In the genomic region with DNA sequence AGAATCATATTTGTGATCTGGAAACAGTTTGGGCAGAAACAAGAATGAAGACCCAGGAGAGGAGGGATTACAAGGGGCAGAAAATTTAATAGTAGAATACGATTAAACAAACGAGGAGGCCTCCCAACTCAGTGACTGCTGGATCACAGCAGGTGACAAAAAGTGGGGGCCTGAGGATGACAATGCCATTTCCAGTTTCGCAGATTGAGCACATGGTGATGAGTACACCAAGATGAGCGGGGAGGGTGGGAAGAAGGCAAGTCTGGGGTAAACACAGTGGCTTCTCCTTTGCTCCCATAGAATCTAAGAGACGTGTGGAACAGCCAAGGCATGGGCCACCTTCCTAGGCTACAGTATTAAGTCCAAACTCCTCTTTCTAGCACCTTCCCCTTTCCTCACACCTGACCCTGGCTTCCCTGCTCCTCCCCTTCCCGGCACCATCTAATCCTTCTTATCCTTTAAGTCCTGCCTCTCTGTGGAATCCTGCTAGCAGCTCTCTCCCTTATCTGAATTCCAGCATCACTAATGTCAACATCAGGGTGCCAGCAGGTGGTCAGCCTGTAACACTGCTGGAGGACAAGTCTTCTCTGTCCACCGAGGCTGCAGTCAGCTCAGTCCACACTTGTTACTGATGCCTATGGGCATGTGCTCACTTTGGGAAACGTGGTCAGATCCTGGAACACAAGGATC, we compare ENCODE assay signal across 1 cellular context.
TF ChIP-seq lines count a peak whose summit lies in the region.

No MANE protein-coding gene starts in this region.

TF ChIP-seq in HepG2, 621 proteins besides CTCF, POLR2A, EP300 and RAD21 (continued from another document and continues in another):
- TF ChIP-seq, protein P1, sequence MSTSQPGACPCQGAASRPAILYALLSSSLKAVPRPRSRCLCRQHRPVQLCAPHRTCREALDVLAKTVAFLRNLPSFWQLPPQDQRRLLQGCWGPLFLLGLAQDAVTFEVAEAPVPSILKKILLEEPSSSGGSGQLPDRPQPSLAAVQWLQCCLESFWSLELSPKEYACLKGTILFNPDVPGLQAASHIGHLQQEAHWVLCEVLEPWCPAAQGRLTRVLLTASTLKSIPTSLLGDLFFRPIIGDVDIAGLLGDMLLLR (CRISPR knock-in tag; IDR thresholded peaks at IDR 0.05), result 0 out of 2 replicates have a peak, but pooled peaks have one; percentile 52
- TF ChIP-seq ZBTB4 (CRISPR knock-in tag; IDR thresholded peaks at IDR 0.05; ENCODE audit: borderline replicate concordance), result no peak
- no peak; the same call in 1 of the 2 replicates for TF ChIP-seq FOXP1 (IDR thresholded peaks at IDR 0.05)
- TF ChIP-seq FOXP1 (CRISPR knock-in tag; IDR thresholded peaks at IDR 0.05), result peak; percentile 78
- TF ChIP-seq THRA (CRISPR knock-in tag; IDR thresholded peaks at IDR 0.05; ENCODE audit: borderline replicate concordance), result peak; percentile 86; the same call in 1 of the 2 replicates
- TF ChIP-seq KMT2A (CRISPR knock-in tag; IDR thresholded peaks at IDR 0.05), result peak; percentile 75; the same call in 1 of the 2 replicates
- TF ChIP-seq, protein P2, sequence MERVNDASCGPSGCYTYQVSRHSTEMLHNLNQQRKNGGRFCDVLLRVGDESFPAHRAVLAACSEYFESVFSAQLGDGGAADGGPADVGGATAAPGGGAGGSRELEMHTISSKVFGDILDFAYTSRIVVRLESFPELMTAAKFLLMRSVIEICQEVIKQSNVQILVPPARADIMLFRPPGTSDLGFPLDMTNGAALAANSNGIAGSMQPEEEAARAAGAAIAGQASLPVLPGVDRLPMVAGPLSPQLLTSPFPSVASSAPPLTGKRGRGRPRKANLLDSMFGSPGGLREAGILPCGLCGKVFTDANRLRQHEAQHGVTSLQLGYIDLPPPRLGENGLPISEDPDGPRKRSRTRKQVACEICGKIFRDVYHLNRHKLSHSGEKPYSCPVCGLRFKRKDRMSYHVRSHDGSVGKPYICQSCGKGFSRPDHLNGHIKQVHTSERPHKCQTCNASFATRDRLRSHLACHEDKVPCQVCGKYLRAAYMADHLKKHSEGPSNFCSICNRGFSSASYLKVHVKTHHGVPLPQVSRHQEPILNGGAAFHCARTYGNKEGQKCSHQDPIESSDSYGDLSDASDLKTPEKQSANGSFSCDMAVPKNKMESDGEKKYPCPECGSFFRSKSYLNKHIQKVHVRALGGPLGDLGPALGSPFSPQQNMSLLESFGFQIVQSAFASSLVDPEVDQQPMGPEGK (CRISPR knock-in tag; IDR thresholded peaks at IDR 0.05), result peak; percentile 72
- peak; percentile 90; the same call in 1 of the 2 replicates for TF ChIP-seq KDM1A (CRISPR knock-in tag; IDR thresholded peaks at IDR 0.05)
- TF ChIP-seq TBX3 (IDR thresholded peaks at IDR 0.05; ENCODE audit: borderline replicate concordance), result peak; percentile 93
- TF ChIP-seq ZNF788 (CRISPR knock-in tag; IDR thresholded peaks at IDR 0.05; ENCODE audit: borderline replicate concordance), result peak; percentile 85
- TF ChIP-seq ZNF543 (CRISPR knock-in tag; IDR thresholded peaks at IDR 0.05), result no peak
- TF ChIP-seq NAIF1 (CRISPR knock-in tag; IDR thresholded peaks at IDR 0.05; ENCODE audit: borderline replicate concordance), result 0 out of 2 replicates have a peak, but pooled peaks have one; percentile 59
- TF ChIP-seq FOXK1 (CRISPR knock-in tag; IDR thresholded peaks at IDR 0.05; ENCODE audit: borderline replicate concordance, low read depth), result peak; percentile 69; the same call in 1 of the 2 replicates
- TF ChIP-seq SNAPC5 (CRISPR knock-in tag; IDR thresholded peaks at IDR 0.05; ENCODE audit: borderline replicate concordance), result 0 out of 2 replicates have a peak, but pooled peaks have one; percentile 65
- TF ChIP-seq, protein P3, sequence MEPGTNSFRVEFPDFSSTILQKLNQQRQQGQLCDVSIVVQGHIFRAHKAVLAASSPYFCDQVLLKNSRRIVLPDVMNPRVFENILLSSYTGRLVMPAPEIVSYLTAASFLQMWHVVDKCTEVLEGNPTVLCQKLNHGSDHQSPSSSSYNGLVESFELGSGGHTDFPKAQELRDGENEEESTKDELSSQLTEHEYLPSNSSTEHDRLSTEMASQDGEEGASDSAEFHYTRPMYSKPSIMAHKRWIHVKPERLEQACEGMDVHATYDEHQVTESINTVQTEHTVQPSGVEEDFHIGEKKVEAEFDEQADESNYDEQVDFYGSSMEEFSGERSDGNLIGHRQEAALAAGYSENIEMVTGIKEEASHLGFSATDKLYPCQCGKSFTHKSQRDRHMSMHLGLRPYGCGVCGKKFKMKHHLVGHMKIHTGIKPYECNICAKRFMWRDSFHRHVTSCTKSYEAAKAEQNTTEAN (CRISPR knock-in tag; conservative IDR thresholded peaks at IDR 0.05), result peak; percentile 65; the same call in 1 of the 2 replicates
- peak; percentile 79 for TF ChIP-seq BCL6 (CRISPR knock-in tag; IDR thresholded peaks at IDR 0.05)
- TF ChIP-seq ZNF407 (CRISPR knock-in tag; IDR thresholded peaks at IDR 0.05; ENCODE audit: not compliant biosample characterization), result no peak
- peak; percentile 24; the same call in 1 of the 2 replicates for TF ChIP-seq CCDC6 (CRISPR knock-in tag; IDR thresholded peaks at IDR 0.05)
- no peak for TF ChIP-seq E2F5 (CRISPR knock-in tag; conservative IDR thresholded peaks at IDR 0.05)
- TF ChIP-seq RFX5 (IDR thresholded peaks at IDR 0.05; ENCODE audit: low read depth, low read length), result no peak
- TF ChIP-seq MXD1 (CRISPR knock-in tag; IDR thresholded peaks at IDR 0.05), result no peak
- TF ChIP-seq GATAD1 (CRISPR knock-in tag; IDR thresholded peaks at IDR 0.05), result 0 out of 2 replicates have a peak, but pooled peaks have one; percentile 24
- TF ChIP-seq ZNF24 (IDR thresholded peaks at IDR 0.05), result no peak
- TF ChIP-seq, protein P4, sequence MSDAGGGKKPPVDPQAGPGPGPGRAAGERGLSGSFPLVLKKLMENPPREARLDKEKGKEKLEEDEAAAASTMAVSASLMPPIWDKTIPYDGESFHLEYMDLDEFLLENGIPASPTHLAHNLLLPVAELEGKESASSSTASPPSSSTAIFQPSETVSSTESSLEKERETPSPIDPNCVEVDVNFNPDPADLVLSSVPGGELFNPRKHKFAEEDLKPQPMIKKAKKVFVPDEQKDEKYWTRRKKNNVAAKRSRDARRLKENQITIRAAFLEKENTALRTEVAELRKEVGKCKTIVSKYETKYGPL (CRISPR knock-in tag; IDR thresholded peaks at IDR 0.05), result no peak
- TF ChIP-seq, protein P5, sequence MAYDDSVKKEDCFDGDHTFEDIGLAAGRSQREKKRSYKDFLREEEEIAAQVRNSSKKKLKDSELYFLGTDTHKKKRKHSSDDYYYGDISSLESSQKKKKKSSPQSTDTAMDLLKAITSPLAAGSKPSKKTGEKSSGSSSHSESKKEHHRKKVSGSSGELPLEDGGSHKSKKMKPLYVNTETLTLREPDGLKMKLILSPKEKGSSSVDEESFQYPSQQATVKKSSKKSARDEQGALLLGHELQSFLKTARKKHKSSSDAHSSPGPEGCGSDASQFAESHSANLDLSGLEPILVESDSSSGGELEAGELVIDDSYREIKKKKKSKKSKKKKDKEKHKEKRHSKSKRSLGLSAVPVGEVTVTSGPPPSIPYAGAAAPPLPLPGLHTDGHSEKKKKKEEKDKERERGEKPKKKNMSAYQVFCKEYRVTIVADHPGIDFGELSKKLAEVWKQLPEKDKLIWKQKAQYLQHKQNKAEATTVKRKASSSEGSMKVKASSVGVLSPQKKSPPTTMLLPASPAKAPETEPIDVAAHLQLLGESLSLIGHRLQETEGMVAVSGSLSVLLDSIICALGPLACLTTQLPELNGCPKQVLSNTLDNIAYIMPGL (CRISPR knock-in tag; IDR thresholded peaks at IDR 0.05; ENCODE audit: borderline replicate concordance in 1 of 2, low read depth in 1 of 2), result peak in 1 of 2 experiments; percentile 60; a peak in 1 of 4 replicates
- no peak for TF ChIP-seq CC2D1A (CRISPR knock-in tag; IDR thresholded peaks at IDR 0.05)
- TF ChIP-seq ZNF44 (CRISPR knock-in tag; IDR thresholded peaks at IDR 0.05), result 0 out of 2 replicates have a peak, but pooled peaks have one; percentile 45
- 0 out of 2 replicates have a peak, but pooled peaks have one; percentile 31 for TF ChIP-seq KAT8 (CRISPR knock-in tag; IDR thresholded peaks at IDR 0.05)
